9 cellular contexts compared by ENCODE assay signal in genomic region chr1:59692591-59692990, GRCh38.
A peak's percentile ranks its signal among the peaks of the same experiment; 100 is the strongest.
DNase-seq lines count a peak whose midpoint lies in the region; ATAC-seq and TF ChIP-seq lines count a peak whose summit lies in the region.
"Had no signal": no experiment of that assay in that cellular context is flagged by ENCODE, and none has a peak within 500 bp of the region (broad histone marks: within the 10 kb centered on the region; RNA-seq: fewer than 3 reads in every experiment).

No MANE protein-coding gene starts in this region.

- no peaks in the 10 kb centered on the region for H3K27me3 ChIP-seq in mesendoderm (ENCODE audit: insufficient read depth, low read length, poor library complexity)
- no peaks in the 10 kb centered on the region for H3K27me3 ChIP-seq in GM23338 (ENCODE audit: insufficient read depth)
- H3K27me3 ChIP-seq in esophagus squamous epithelium, result no peaks in the 10 kb centered on the region

- peaks cover 12% of the 10 kb centered on the region; the same call in 2 of the 3 replicates for H3K4me1 Mint-ChIP-seq in GM23338

- H2BK15ac ChIP-seq in mesendoderm (replicated peaks; ENCODE audit: low read depth), result no peak overlapping the region

- H4K5ac ChIP-seq in mesendoderm (ENCODE audit: low read length), result no peak overlapping the region

- H3K27me3 Mint-ChIP-seq in GM23338 (ENCODE audit: insufficient read depth, low read depth, poor library complexity), result peaks cover 2% of the 10 kb centered on the region

- H3K9me3 Mint-ChIP-seq in GM23338, result peaks cover 3% of the 10 kb centered on the region; the same call in 2 of the 3 replicates

- H3K36me3 ChIP-seq in mesendoderm (ENCODE audit: control insufficient read depth, insufficient read depth, low read length), result no peaks in the 10 kb centered on the region
- no peaks in the 10 kb centered on the region for H3K36me3 ChIP-seq in GM23338 (ENCODE audit: insufficient read depth)
- H3K36me3 ChIP-seq in esophagus squamous epithelium, result no peaks in the 10 kb centered on the region

- no peaks in the 10 kb centered on the region for H4K20me1 ChIP-seq in GM23338 (replicated peaks; ENCODE audit: insufficient read depth)

- H3K79me2 ChIP-seq in mesendoderm (ENCODE audit: control insufficient read depth, insufficient read depth, low read length) (no peaks in the 10 kb centered on the region), GM23338 (replicated peaks; ENCODE audit: insufficient read depth) (no peaks in the 10 kb centered on the region)

- no CpG with 5 or more reads among the region's 5 CpGs for WGBS in mesendoderm (ENCODE audit: extremely low coverage, insufficient coverage, low lambda C conversion rate)
- 54 to 57% methylated on average over 5 of the region's 5 CpGs for WGBS in esophagus squamous epithelium, 2 donors

- no peak overlapping the region for H2BK120ac ChIP-seq in mesendoderm (ENCODE audit: low read depth, low read length)

- H3K4me3 ChIP-seq in mesendoderm (ENCODE audit: low read length) (no peak overlapping the region), GM23338 (no peak overlapping the region), esophagus squamous epithelium (no peak overlapping the region)

- no peak overlapping the region for H3K27ac ChIP-seq in mesendoderm (ENCODE audit: low read depth, low read length)
- H3K27ac ChIP-seq in GM23338 (ENCODE audit: low read depth), result no peak overlapping the region
- H3K27ac ChIP-seq in esophagus squamous epithelium, result peak overlapping the region in 1 of 4 donors; percentile 47

- no peak overlapping the region for H2AK5ac ChIP-seq in mesendoderm (ENCODE audit: low read length)

- H3K4me3 Mint-ChIP-seq in GM23338, result no peak overlapping the region

- TF ChIP-seq POLR2A in esophagus squamous epithelium (IDR thresholded peaks at IDR 0.05), result no peak

- peaks cover 2% of the 10 kb centered on the region; the same call in 1 of the 3 replicates for H3K36me3 Mint-ChIP-seq in GM23338 (ENCODE audit: low read depth)

- H3K18ac ChIP-seq in mesendoderm (ENCODE audit: low read length), result no peak overlapping the region

- H4K8ac ChIP-seq in mesendoderm (ENCODE audit: low read depth, low read length), result no peak overlapping the region

- no peak for ATAC-seq in GM23338
- no peak for ATAC-seq in HG03196 (IDR thresholded peaks at IDR 0.05; ENCODE audit: unreplicated experiment)

- H3K56ac ChIP-seq in mesendoderm (ENCODE audit: low read length), result no peak overlapping the region

- no peaks in the 10 kb centered on the region for H3K9me2 ChIP-seq in GM23338 (ENCODE audit: insufficient read depth)

- no peak overlapping the region for H3K23ac ChIP-seq in mesendoderm (ENCODE audit: low read length)

- H2BK5ac ChIP-seq in mesendoderm (ENCODE audit: low read length), result no peak overlapping the region

- no peak overlapping the region for H3K9ac ChIP-seq in mesendoderm (ENCODE audit: low read length)

- no peaks in the 10 kb centered on the region for H3F3A ChIP-seq in GM23338 (replicated peaks; ENCODE audit: low read depth)

- no peak for TF ChIP-seq CTCF in GM23338 (conservative IDR thresholded peaks at IDR 0.05; ENCODE audit: low read depth in 2 of 2)
- TF ChIP-seq CTCF in esophagus squamous epithelium (IDR thresholded peaks at IDR 0.05), result no peak

- no peak overlapping the region for H3K4ac ChIP-seq in mesendoderm (ENCODE audit: low read depth, low read length)

- no peaks in the 10 kb centered on the region for H3K4me1 ChIP-seq in mesendoderm (ENCODE audit: control insufficient read depth, low read depth, low read length)
- peaks cover 4% of the 10 kb centered on the region for H3K4me1 ChIP-seq in GM23338 (ENCODE audit: insufficient read depth)
- peaks cover 0 to 22% (median 0%) of the 10 kb centered on the region in 3 donors for H3K4me1 ChIP-seq in esophagus squamous epithelium

- H3K79me1 ChIP-seq in mesendoderm (ENCODE audit: low read length), result no peaks in the 10 kb centered on the region

- H2AFZ ChIP-seq in GM23338, result no peak overlapping the region

- intact Hi-C loops in esophagus squamous epithelium (cut with DNase I), result loop anchor here (10.0 kb wide), 1 partner anchor 398 kb away; the partner anchor contains the start of gene FGGY

- no peak overlapping the region for H3K27ac Mint-ChIP-seq in GM23338

- DNase-seq in CMK (ENCODE audit: low read depth) (peak; percentile 39), NCI-H1092 treated with DMSO at 0.1 percent for 48 hours (lab: John Stamatoyannopoulos, UW) (peak; percentile 53), UCSD-AML1 (lab: John Stamatoyannopoulos, UW; ENCODE audit: unreplicated experiment) (peak; percentile 15), mesendoderm (peak; percentile 78), NCI-H526 treated with DMSO at 0.1 percent for 48 hours (lab: John Stamatoyannopoulos, UW) (no peak), GM23338 (ENCODE audit: low spot score) (no peak), esophagus squamous epithelium (lab: John Stamatoyannopoulos, UW) (no peak)
- DNase-seq: activated CD4-positive, alpha-beta T cell treated with anti-CD3 and anti-CD28 coated beads for 1 hour had no signal

- H3K4me2 ChIP-seq in mesendoderm (ENCODE audit: low read length) (no peak overlapping the region), GM23338 (no peak overlapping the region)

- H3K9me3 ChIP-seq in esophagus squamous epithelium, result no peaks in the 10 kb centered on the region

TF ChIP-seq in GM23338, 12 proteins besides CTCF, POLR2A, EP300 and RAD21 (continues in another document):
- TF ChIP-seq REST (IDR thresholded peaks at IDR 0.05; ENCODE audit: unreplicated experiment) (no peak), ZNF114 (CRISPR knock-in tag; IDR thresholded peaks at IDR 0.05) (no peak), ETS1 (IDR thresholded peaks at IDR 0.05) (no peak), NANOG (IDR thresholded peaks at IDR 0.05; ENCODE audit: borderline replicate concordance) (no peak), STAT1 (IDR thresholded peaks at IDR 0.05; ENCODE audit: unreplicated experiment) (no peak), CREB1 (CRISPR knock-in tag; IDR thresholded peaks at IDR 0.05; ENCODE audit: low read depth) (no peak), EZH2 (IDR thresholded peaks at IDR 0.05; ENCODE audit: low read depth, unreplicated experiment) (no peak), JUNB (IDR thresholded peaks at IDR 0.05; ENCODE audit: unreplicated experiment) (no peak), ZNF331 (CRISPR knock-in tag; IDR thresholded peaks at IDR 0.05; ENCODE audit: low read depth) (no peak)

Comparison
In these comparisons a context has a peak if more than half of its experiments do, and no peak if none do; other contexts are left out.
1. DNase-seq: peak in CMK (single experiment), NCI-H1092 treated with DMSO at 0.1 percent for 48 hours (single experiment), UCSD-AML1 (single experiment) and mesendoderm (single experiment); none in NCI-H526 treated with DMSO at 0.1 percent for 48 hours (single experiment), GM23338 (single experiment) and esophagus squamous epithelium (single experiment).